12 cellular contexts compared by ENCODE assay signal in genomic region chr2:168466190-168466737, GRCh38. TPM values are rescaled to one million over a fixed set of nuclear protein-coding genes. Genes with fewer than 3 reads are reported as not detected.
DNase-seq lines count a peak whose midpoint lies in the region; ATAC-seq and TF ChIP-seq lines count a peak whose summit lies in the region.
"Had no signal": no experiment of that assay in that cellular context is flagged by ENCODE, and none has a peak within 500 bp of the region (broad histone marks: within the 10 kb centered on the region; RNA-seq: fewer than 3 reads in every experiment).

No MANE protein-coding gene starts in this region.

- H3K4me3 ChIP-seq in CD4-positive, CD25-positive, alpha-beta regulatory T cell (ENCODE audit: low read depth, low read length) = peak overlapping the region; percentile 28
- no peak overlapping the region for H3K4me3 ChIP-seq in GM23338
- no peak overlapping the region for H3K4me3 ChIP-seq in naive thymus-derived CD4-positive, alpha-beta T cell (ENCODE audit: low read length)

- ATAC-seq in CD4-positive, CD25-positive, alpha-beta regulatory T cell (ENCODE audit: low read depth in 2 of 2) = no peak
- no peak for ATAC-seq in GM23338
- no peak for ATAC-seq in naive thymus-derived CD4-positive, alpha-beta T cell
- ATAC-seq in HG02623 (IDR thresholded peaks at IDR 0.05; ENCODE audit: unreplicated experiment) = no peak

- H3K36me3 Mint-ChIP-seq in CD4-positive, CD25-positive, alpha-beta regulatory T cell = no peaks in the 10 kb centered on the region
- no peaks in the 10 kb centered on the region for H3K36me3 Mint-ChIP-seq in GM23338 (ENCODE audit: low read depth)
- peaks cover 7% of the 10 kb centered on the region for H3K36me3 Mint-ChIP-seq in activated naive CD8-positive, alpha-beta T cell
- peaks cover 0 to 8% (median 0%) of the 10 kb centered on the region in 5 donors for H3K36me3 Mint-ChIP-seq in naive thymus-derived CD4-positive, alpha-beta T cell

- peak overlapping the region in 2 of 4 donors; percentile 33 to 39 for H3K4me3 Mint-ChIP-seq in CD4-positive, CD25-positive, alpha-beta regulatory T cell
- H3K4me3 Mint-ChIP-seq in GM23338 = 0 out of 3 replicates have a peak overlapping the region, but pooled peaks have one; percentile 16
- H3K4me3 Mint-ChIP-seq in activated naive CD8-positive, alpha-beta T cell = peak overlapping the region; percentile 66
- H3K4me3 Mint-ChIP-seq in naive thymus-derived CD4-positive, alpha-beta T cell = peak overlapping the region; percentile 22 to 81 (median 60)
- H3K4me3 Mint-ChIP-seq: dendritic cell treated with granulocyte-macrophage colony-stimulating factor and Interleukin-4, amounts not matched to agents 40 ng/mL and 50 ng/mL, for 4 days had no signal

- H3K27me3 ChIP-seq in CD4-positive, CD25-positive, alpha-beta regulatory T cell (ENCODE audit: control insufficient read depth, insufficient read depth, low read length) = no peaks in the 10 kb centered on the region
- H3K27me3 ChIP-seq in GM23338 (ENCODE audit: insufficient read depth) = no peaks in the 10 kb centered on the region
- no peaks in the 10 kb centered on the region for H3K27me3 ChIP-seq in naive thymus-derived CD4-positive, alpha-beta T cell (ENCODE audit: control insufficient read depth in 2 of 2, insufficient read depth in 2 of 2, low read length in 2 of 2)

- DNase-seq in CD4-positive, CD25-positive, alpha-beta regulatory T cell = no peak
- DNase-seq in GM23338 (ENCODE audit: low spot score) = no peak
- DNase-seq in naive thymus-derived CD4-positive, alpha-beta T cell = no peak
- no peak for DNase-seq in inferior parietal cortex (ENCODE audit: extremely low spot score)
- no peak for DNase-seq in central memory CD4-positive, alpha-beta T cell
- DNase-seq in SHP77 (lab: John Stamatoyannopoulos, UW) = no peak
- DNase-seq: foreskin melanocyte, NCI-H2081 treated with DMSO at 0.1 percent for 48 hours, RPMI8226 had no signal

- no peak for TF ChIP-seq CTCF in GM23338 (conservative IDR thresholded peaks at IDR 0.05; ENCODE audit: low read depth in 2 of 2)

- intact Hi-C loops in naive thymus-derived CD4-positive, alpha-beta T cell (cut with micrococcal nuclease) = no loop called here

- peaks cover 83% of the 10 kb centered on the region for H3K79me2 ChIP-seq in GM23338 (replicated peaks; ENCODE audit: insufficient read depth)

- POLR2A ChIA-PET in naive thymus-derived CD4-positive, alpha-beta T cell (lab: Charles Lee) = interaction anchor here (1.5 kb wide), 1 partner anchor 8 kb away, joined by 5 read pairs; no protein-coding TSS in a partner anchor

- H3F3A ChIP-seq in GM23338 (replicated peaks; ENCODE audit: low read depth) = no peaks in the 10 kb centered on the region

- no peaks in the 10 kb centered on the region for H3K9me3 Mint-ChIP-seq in CD4-positive, CD25-positive, alpha-beta regulatory T cell
- no peaks in the 10 kb centered on the region for H3K9me3 Mint-ChIP-seq in GM23338
- H3K9me3 Mint-ChIP-seq in activated naive CD8-positive, alpha-beta T cell (ENCODE audit: low read depth) = no peaks in the 10 kb centered on the region
- H3K9me3 Mint-ChIP-seq in naive thymus-derived CD4-positive, alpha-beta T cell = no peaks in the 10 kb centered on the region
- H3K9me3 Mint-ChIP-seq: dendritic cell treated with granulocyte-macrophage colony-stimulating factor and Interleukin-4, amounts not matched to agents 40 ng/mL and 50 ng/mL, for 4 days had no signal

- H3K4me1 Mint-ChIP-seq in CD4-positive, CD25-positive, alpha-beta regulatory T cell = peaks cover 12 to 57% (median 20%) of the 10 kb centered on the region in 4 donors
- H3K4me1 Mint-ChIP-seq in GM23338 = peaks cover 70% of the 10 kb centered on the region
- H3K4me1 Mint-ChIP-seq in activated naive CD8-positive, alpha-beta T cell (ENCODE audit: low read depth) = peaks cover 81% of the 10 kb centered on the region
- H3K4me1 Mint-ChIP-seq in naive thymus-derived CD4-positive, alpha-beta T cell = peaks cover 55 to 87% (median 80%) of the 10 kb centered on the region in 7 donors

- CTCF ChIA-PET in naive thymus-derived CD4-positive, alpha-beta T cell (lab: Charles Lee) = no interaction called here

- no peaks in the 10 kb centered on the region for H3K36me3 ChIP-seq in CD4-positive, CD25-positive, alpha-beta regulatory T cell (ENCODE audit: control insufficient read depth, insufficient read depth, low read length)
- H3K36me3 ChIP-seq in GM23338 (ENCODE audit: insufficient read depth) = no peaks in the 10 kb centered on the region
- H3K36me3 ChIP-seq in naive thymus-derived CD4-positive, alpha-beta T cell (ENCODE audit: control insufficient read depth in 2 of 3, insufficient read depth in 3 of 3, low read length in 3 of 3) = no peaks in the 10 kb centered on the region

- peak overlapping the region; percentile 9; the same call in 1 of the 2 replicates for H3K4me2 ChIP-seq in GM23338

- no peak overlapping the region for H3K27ac ChIP-seq in CD4-positive, CD25-positive, alpha-beta regulatory T cell (ENCODE audit: insufficient read depth, low read length, poor library complexity, severe bottlenecking)
- H3K27ac ChIP-seq in GM23338 (ENCODE audit: low read depth) = no peak overlapping the region
- H3K27ac ChIP-seq in naive thymus-derived CD4-positive, alpha-beta T cell (ENCODE audit: low read depth, low read length) = no peak overlapping the region

- H3K4me1 ChIP-seq in CD4-positive, CD25-positive, alpha-beta regulatory T cell (ENCODE audit: control insufficient read depth, insufficient read depth, low read length, poor library complexity, severe bottlenecking) = no peaks in the 10 kb centered on the region
- H3K4me1 ChIP-seq in GM23338 (ENCODE audit: insufficient read depth) = peaks cover 56% of the 10 kb centered on the region
- peaks cover 0 to 40% of the 10 kb centered on the region in 2 donors for H3K4me1 ChIP-seq in naive thymus-derived CD4-positive, alpha-beta T cell (ENCODE audit: control insufficient read depth in 2 of 2, insufficient read depth in 2 of 2, low read length in 2 of 2)

- H3K27me3 Mint-ChIP-seq in CD4-positive, CD25-positive, alpha-beta regulatory T cell = peaks cover 13% of the 10 kb centered on the region
- H3K27me3 Mint-ChIP-seq in GM23338 (ENCODE audit: insufficient read depth, low read depth, poor library complexity) = no peaks in the 10 kb centered on the region
- H3K27me3 Mint-ChIP-seq in activated naive CD8-positive, alpha-beta T cell = no peaks in the 10 kb centered on the region
- no peaks in the 10 kb centered on the region for H3K27me3 Mint-ChIP-seq in naive thymus-derived CD4-positive, alpha-beta T cell
- H3K27me3 Mint-ChIP-seq: dendritic cell treated with granulocyte-macrophage colony-stimulating factor and Interleukin-4, amounts not matched to agents 40 ng/mL and 50 ng/mL, for 4 days had no signal

- H3K27ac Mint-ChIP-seq in CD4-positive, CD25-positive, alpha-beta regulatory T cell = peak overlapping the region in 1 of 3 donors; percentile 7
- H3K27ac Mint-ChIP-seq in GM23338 = no peak overlapping the region
- peak overlapping the region; percentile 55 for H3K27ac Mint-ChIP-seq in activated naive CD8-positive, alpha-beta T cell
- peak overlapping the region in 8 of 9 donors; percentile 52 to 78 (median 60) for H3K27ac Mint-ChIP-seq in naive thymus-derived CD4-positive, alpha-beta T cell
- H3K27ac Mint-ChIP-seq: dendritic cell treated with granulocyte-macrophage colony-stimulating factor and Interleukin-4, amounts not matched to agents 40 ng/mL and 50 ng/mL, for 4 days had no signal

- no peaks in the 10 kb centered on the region for H3K9me2 ChIP-seq in GM23338 (ENCODE audit: insufficient read depth)

- H3K9me3 ChIP-seq in CD4-positive, CD25-positive, alpha-beta regulatory T cell (ENCODE audit: control insufficient read depth in 2 of 2, low read length in 2 of 2) = no peaks in the 10 kb centered on the region
- H3K9me3 ChIP-seq in naive thymus-derived CD4-positive, alpha-beta T cell (ENCODE audit: control insufficient read depth in 2 of 3, low read length in 3 of 3) = no peaks in the 10 kb centered on the region

- no peak overlapping the region for H2AFZ ChIP-seq in GM23338

- H4K20me1 ChIP-seq in GM23338 (replicated peaks; ENCODE audit: insufficient read depth) = peaks cover 25% of the 10 kb centered on the region; the same call in 1 of the 2 replicates

TF ChIP-seq in GM23338, 12 proteins besides CTCF, POLR2A, EP300 and RAD21 (continues in another document):
- no peak for TF ChIP-seq REST (IDR thresholded peaks at IDR 0.05; ENCODE audit: unreplicated experiment)
- TF ChIP-seq JUNB (IDR thresholded peaks at IDR 0.05; ENCODE audit: unreplicated experiment) = no peak
- TF ChIP-seq POLR2AphosphoS5 (IDR thresholded peaks at IDR 0.05; ENCODE audit: low read depth) = no peak
- TF ChIP-seq EZH2 (IDR thresholded peaks at IDR 0.05; ENCODE audit: low read depth, unreplicated experiment) = no peak
- no peak for TF ChIP-seq ZNF114 (CRISPR knock-in tag; IDR thresholded peaks at IDR 0.05)

RNA-seq across cellular contexts. Expression of gene CERS6, which starts 10.2 kb away (rescaled TPM):
- total RNA-seq in CD4-positive, CD25-positive, alpha-beta regulatory T cell = 5.2 TPM
- 1 to 10 TPM; 1.3 to 5.3 (median 2.5) TPM for polyA plus RNA-seq in CD4-positive, CD25-positive, alpha-beta regulatory T cell
- total RNA-seq in GM23338 (2014; rRNA removed; shearing (Covaris generic)) = 33.5 and 35.0 TPM in 2 replicates
- polyA plus RNA-seq in GM23338 (2016; fragmentation: Nextera tagmentation; extraction: Ambion mirVana) = 6.9 and 7.4 TPM in 2 replicates
- 10 to 100 TPM; 17.3 to 28.4 (median 20.9) TPM for total RNA-seq in naive thymus-derived CD4-positive, alpha-beta T cell
- polyA plus RNA-seq in naive thymus-derived CD4-positive, alpha-beta T cell = 10 to 100 TPM in 1 of 2 donors, 1 to 10 TPM in 1; 9.1 to 15.4 TPM
